In the genomic region with DNA sequence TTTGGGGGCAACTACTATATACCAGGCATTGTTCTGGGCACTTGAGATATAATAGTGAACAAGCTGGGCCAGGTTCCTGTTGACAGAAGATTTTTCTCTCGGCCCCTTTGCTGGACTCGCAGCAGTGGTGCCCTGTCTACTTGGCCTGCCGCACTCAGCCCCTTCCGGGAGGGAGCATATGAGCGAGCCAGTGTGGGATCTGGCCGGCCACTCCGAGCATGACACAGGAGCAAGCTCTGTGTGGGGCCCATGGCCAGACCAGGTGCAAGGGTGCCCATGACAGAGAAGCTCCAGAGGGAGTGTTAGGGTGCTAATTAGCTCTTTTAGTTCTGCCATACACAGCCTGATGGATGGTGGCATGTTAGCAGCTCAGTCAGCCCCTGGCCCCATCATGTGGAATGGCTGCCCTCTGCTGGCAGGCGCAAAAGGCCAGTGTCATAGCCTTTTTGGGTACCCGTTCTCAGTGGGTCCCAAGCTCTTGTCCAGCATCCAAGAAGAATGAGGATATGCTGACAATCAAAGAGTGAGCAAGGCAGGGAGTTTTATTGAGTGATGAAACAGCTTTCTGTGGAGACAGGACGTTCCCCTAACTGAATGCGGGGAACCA, we compare ENCODE assay signal across 9 cellular contexts. TPM values are rescaled to one million over a fixed set of nuclear protein-coding genes. Genes with fewer than 3 reads are reported as not detected.
DNase-seq lines count a peak whose midpoint lies in the region; ATAC-seq, FAIRE-seq and TF ChIP-seq lines count a peak whose summit lies in the region.
"Had no signal": no experiment of that assay in that cellular context is flagged by ENCODE, and none has a peak within 500 bp of the region (broad histone marks: within the 10 kb centered on the region; RNA-seq: fewer than 3 reads in every experiment).

No MANE protein-coding gene starts in this region.

- peak in 1 of 2 experiments; percentile 45 for DNase-seq in A549 (ENCODE audit: low read depth in 1 of 2, low spot score in 1 of 2)
- peak; percentile 62 for DNase-seq in UCSD-AML1 (lab: John Stamatoyannopoulos, UW; ENCODE audit: unreplicated experiment)
- DNase-seq in left ventricle myocardium inferior = no peak
- DNase-seq in transverse colon = peak; percentile 10
- no peak for DNase-seq in cortex of kidney (lab: John Stamatoyannopoulos, UW)
- no peak for DNase-seq in SHP77 (lab: John Stamatoyannopoulos, UW)
- DNase-seq: activated T-cell treated with anti-CD3 and anti-CD28 coated beads, Interleukin-2, amount 50 U/mL, for 4 hours had no signal

- TF ChIP-seq CTCF in A549 (IDR thresholded peaks at IDR 0.05) (peak; percentile 59), left ventricle myocardium inferior (IDR thresholded peaks at IDR 0.05; ENCODE audit: borderline replicate concordance) (peak; percentile 61), transverse colon (IDR thresholded peaks at IDR 0.05) (peak in 3 of 5 experiments; percentile 12 to 24 (median 23))

- H3K9me3 ChIP-seq in A549 = no peaks in the 10 kb centered on the region
- no peaks in the 10 kb centered on the region for H3K9me3 ChIP-seq in left ventricle myocardium inferior (replicated peaks)
- H3K9me3 ChIP-seq in transverse colon = no peaks in the 10 kb centered on the region

- H3K27me3 ChIP-seq in left ventricle myocardium inferior (ENCODE audit: low read depth) = no peaks in the 10 kb centered on the region
- no peaks in the 10 kb centered on the region for H3K27me3 ChIP-seq in transverse colon

- in situ Hi-C loops in transverse colon (cut with MboI; ENCODE audit: low pct_ligation_motif_present in 1 of 4, low pct_unique_long_range_greater_than_20kb in 1 of 4, low sequenced_read_pairs in 3 of 4) = no loop called here

- no peak for FAIRE-seq in A549 (lab: Jason Lieb, UNC)

- POLR2A ChIA-PET in A549 (lab: Yijun Ruan, JAX) = no interaction called here

- H3K4me1 ChIP-seq in A549 (no peaks in the 10 kb centered on the region), left ventricle myocardium inferior (no peaks in the 10 kb centered on the region), transverse colon (no peaks in the 10 kb centered on the region)

- no peak for TF ChIP-seq EP300 in A549 (IDR thresholded peaks at IDR 0.05)
- no peak for TF ChIP-seq EP300 in transverse colon (IDR thresholded peaks at IDR 0.05; ENCODE audit: low read depth)

- WGBS in A549 (ENCODE audit: missing lambda C conversion rate) = 66% methylated on average over 10 of the region's 11 CpGs
- 78 to 86% methylated on average over 2 to 9 of the region's 11 CpGs for WGBS in transverse colon (ENCODE audit: low coverage in 1 of 2), 2 donors

- intact Hi-C loops in left ventricle myocardium inferior (cut with micrococcal nuclease) (no loop called here), transverse colon (cut with DNase I; ENCODE audit: low total_unique reads) (no loop called here)

- H3K27ac ChIP-seq in A549 = no peak overlapping the region
- H3K27ac ChIP-seq in left ventricle myocardium inferior (replicated peaks) = no peak overlapping the region
- H3K27ac ChIP-seq in transverse colon = no peak overlapping the region

- H3K4me3 ChIP-seq in A549 (no peak overlapping the region), left ventricle myocardium inferior (no peak overlapping the region), transverse colon (no peak overlapping the region)

- TF ChIP-seq POLR2A in A549 (IDR thresholded peaks at IDR 0.05; ENCODE audit: low read length) = no peak
- no peak for TF ChIP-seq POLR2A in transverse colon (IDR thresholded peaks at IDR 0.05)

- H3K36me3 ChIP-seq in left ventricle myocardium inferior (no peaks in the 10 kb centered on the region), transverse colon (no peaks in the 10 kb centered on the region)

- CTCF ChIA-PET in A549 (lab: Yijun Ruan, JAX) = interaction anchor here (1.0 to 3.7 kb wide), 14 partner anchors 12 to 377 kb away, joined by 3 to 27 read pairs (median 4); no protein-coding TSS in a partner anchor

- peak; percentile 70 to 80 for TF ChIP-seq RAD21 in A549 (conservative IDR thresholded peaks at IDR 0.05 in 1 of 2, IDR thresholded peaks at IDR 0.05 in 1 of 2)

- H3K4me2 ChIP-seq in A549 = no peak overlapping the region

- peak; percentile 87 to 97 for ATAC-seq in A549
- peak; percentile 47 for ATAC-seq in GM18868 (IDR thresholded peaks at IDR 0.05; ENCODE audit: unreplicated experiment)
- no peak for ATAC-seq in GM19395 (IDR thresholded peaks at IDR 0.05; ENCODE audit: unreplicated experiment)

TF ChIP-seq in A549, 52 proteins besides CTCF, POLR2A, EP300 and RAD21:
- TF ChIP-seq ESRRA (IDR thresholded peaks at IDR 0.05; ENCODE audit: borderline replicate concordance, low read length) (no peak), SMC3 (IDR thresholded peaks at IDR 0.05) (peak; percentile 59)

RNA-seq across cellular contexts. Expression of gene KIF4B, which starts 9.3 kb away (rescaled TPM):
- polyA plus RNA-seq in A549 (2011; rRNA removed) (0.07 and 0.13 TPM in 2 replicates), A549 (2017; fragmentation: RNase III; extraction: RNeasy Plus Mini Kit Qiagen cat#74134 plus additional on column Dnase treatment) (0.05 to 0.11 TPM (median 0.10 TPM) in 3 replicates)
- polyA plus RNA-seq in A549 (2012; cell fraction: cytosol; rRNA removed) = not detected in 2 replicates
- 0.01 TPM in 1 of 2 replicates, not detected in the other for polyA plus RNA-seq in A549 (2012; cell fraction: nucleus; rRNA removed)
- polyA minus RNA-seq in A549 (2011; rRNA and poly(A)+ RNA removed) = 0.04 and 0.10 TPM in 2 replicates
- total RNA-seq in left ventricle myocardium inferior (not detected), transverse colon (not detected)
- total RNA-seq: activated T-cell treated with anti-CD3 and anti-CD28 coated beads, Interleukin-2, amount 50 U/mL, for 4 hours had no signal

Comparison
In these comparisons a context has a peak if more than half of its experiments do, and no peak if none do; other contexts are left out.
1. DNase-seq: peak in UCSD-AML1 (single experiment) and transverse colon (single experiment); none in left ventricle myocardium inferior (single experiment), cortex of kidney (single experiment) and SHP77 (0 of 2).
2. Peak in every context shown above with its lines, with median percentiles within 50 percentile points of each other: CTCF ChIP-seq.